In the genomic region with DNA sequence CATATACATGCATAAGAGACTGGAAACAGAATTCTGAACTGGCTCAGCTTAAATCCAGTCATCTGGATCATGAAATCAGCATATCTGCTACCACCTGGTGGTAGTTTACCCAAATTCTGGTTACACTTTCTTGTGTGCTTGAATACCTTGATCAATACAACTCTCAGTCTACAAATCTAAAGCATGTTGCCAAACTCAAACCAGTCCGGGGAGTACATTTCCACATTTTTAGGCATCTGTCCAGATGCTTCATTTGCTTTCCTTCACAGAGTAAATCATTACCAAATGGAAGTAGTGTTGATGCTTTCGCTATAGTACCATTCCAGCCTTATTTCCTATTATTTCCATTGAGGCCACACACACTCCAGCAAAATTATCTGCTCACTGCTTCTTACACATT, we compare ENCODE assay signal across 8 cellular contexts.
DNase-seq lines count a peak whose midpoint lies in the region; ATAC-seq and TF ChIP-seq lines count a peak whose summit lies in the region.

No MANE protein-coding gene starts in this region.

- no peak overlapping the region for H3K18ac ChIP-seq in neuronal stem cell (ENCODE audit: low read length)

- no peak overlapping the region for H2BK5ac ChIP-seq in neuronal stem cell (ENCODE audit: low read length)

- H3K36me3 Mint-ChIP-seq in neural progenitor cell: no peaks in the 10 kb centered on the region
- H3K36me3 Mint-ChIP-seq in CD8-positive, alpha-beta T cell: no peaks in the 10 kb centered on the region
- no peaks in the 10 kb centered on the region for H3K36me3 Mint-ChIP-seq in stimulated activated memory B cell treated with anti-CD40 and anti-IgM and Interleukin-4, amounts not matched to agents 10 μg/mL and 1 μg/mL and 100 μg/mL, for 72 hours

- WGBS in neuronal stem cell (ENCODE audit: extremely low coverage in 2 of 2, insufficient read length in 2 of 2, insufficient replicate concordance in 1 of 2), 2 donors: no CpG with 5 or more reads among the region's 2 CpGs

- H2BK15ac ChIP-seq in neuronal stem cell (ENCODE audit: low read length): no peak overlapping the region

- no peaks in the 10 kb centered on the region for H4K20me1 ChIP-seq in neural progenitor cell (ENCODE audit: low read depth)

- no peak overlapping the region for H3K27ac Mint-ChIP-seq in neural progenitor cell
- no peak overlapping the region for H3K27ac Mint-ChIP-seq in CD8-positive, alpha-beta T cell
- H3K27ac Mint-ChIP-seq in stimulated activated memory B cell treated with anti-CD40 and anti-IgM and Interleukin-4, amounts not matched to agents 10 μg/mL and 1 μg/mL and 100 μg/mL, for 72 hours: no peak overlapping the region

- H3K79me1 ChIP-seq in neuronal stem cell (ENCODE audit: low read depth, low read length): no peaks in the 10 kb centered on the region

- H3K27ac ChIP-seq in neural progenitor cell: no peak overlapping the region
- H3K27ac ChIP-seq in CD8-positive, alpha-beta T cell (ENCODE audit: low read depth, low read length): no peak overlapping the region
- H3K27ac ChIP-seq in neuronal stem cell (replicated peaks; ENCODE audit: low read length): no peak overlapping the region

- H3K36me3 ChIP-seq in neural progenitor cell (no peaks in the 10 kb centered on the region), neuronal stem cell (replicated peaks in 1 of 2; ENCODE audit: control insufficient read depth in 2 of 2, insufficient read depth in 2 of 2, low read length in 2 of 2) (no peaks in the 10 kb centered on the region)
- no peaks in the 10 kb centered on the region for H3K36me3 ChIP-seq in CD8-positive, alpha-beta T cell (ENCODE audit: insufficient read depth, low read length)

- H2BK12ac ChIP-seq in neuronal stem cell (ENCODE audit: low read length): no peak overlapping the region

- no peaks in the 10 kb centered on the region for H3K27me3 Mint-ChIP-seq in neural progenitor cell (ENCODE audit: insufficient read depth, low read depth)
- peaks cover 2% of the 10 kb centered on the region for H3K27me3 Mint-ChIP-seq in CD8-positive, alpha-beta T cell (ENCODE audit: low read depth)
- H3K27me3 Mint-ChIP-seq in stimulated activated memory B cell treated with anti-CD40 and anti-IgM and Interleukin-4, amounts not matched to agents 10 μg/mL and 1 μg/mL and 100 μg/mL, for 72 hours: no peaks in the 10 kb centered on the region

- no peak overlapping the region for H3K23ac ChIP-seq in neuronal stem cell (ENCODE audit: low read depth, low read length, poor library complexity)

- H3K4me3 ChIP-seq in cardiac fibroblast (replicated peaks in 1 of 2; ENCODE audit: low read depth in 2 of 2, low read length in 2 of 2): no peak overlapping the region
- H3K4me3 ChIP-seq in neural progenitor cell: no peak overlapping the region
- no peak overlapping the region for H3K4me3 ChIP-seq in CD8-positive, alpha-beta T cell (ENCODE audit: low read depth, low read length)
- no peak overlapping the region for H3K4me3 ChIP-seq in neuronal stem cell (ENCODE audit: low read length in 2 of 2)

- DNase-seq in HuH-7.5 (ENCODE audit: low spot score) (peak; percentile 22), cardiac fibroblast (ENCODE audit: low read depth in 2 of 2) (peak; percentile 42 to 49), neural progenitor cell (ENCODE audit: low spot score) (peak; percentile 40), globus pallidus (ENCODE audit: low spot score) (no peak), neuronal stem cell (ENCODE audit: low spot score) (no peak)
- no peak for DNase-seq in CD8-positive, alpha-beta T cell

- H2AFZ ChIP-seq in neural progenitor cell (replicated peaks): no peak overlapping the region
- no peak overlapping the region for H2AFZ ChIP-seq in neuronal stem cell (ENCODE audit: low read length)

- no peak overlapping the region for H3K4me2 ChIP-seq in neural progenitor cell
- H3K4me2 ChIP-seq in neuronal stem cell (ENCODE audit: insufficient read depth, low read length, poor library complexity, severe bottlenecking): no peak overlapping the region

- H3K79me2 ChIP-seq in neural progenitor cell (ENCODE audit: low read depth): no peaks in the 10 kb centered on the region

- H4K8ac ChIP-seq in neuronal stem cell (ENCODE audit: low read depth, low read length): no peak overlapping the region

- TF ChIP-seq CTCF in cardiac fibroblast (IDR thresholded peaks at IDR 0.05; ENCODE audit: low read depth, low read length) (peak; percentile 17), neural progenitor cell (IDR thresholded peaks at IDR 0.05) (peak; percentile 47)
- no peak for TF ChIP-seq CTCF in CD8-positive, alpha-beta T cell (IDR thresholded peaks at IDR 0.05)

- H3K14ac ChIP-seq in neuronal stem cell (ENCODE audit: low read length): no peak overlapping the region

- H3K9me3 ChIP-seq in neural progenitor cell (ENCODE audit: low read depth): no peaks in the 10 kb centered on the region
- no peaks in the 10 kb centered on the region for H3K9me3 ChIP-seq in CD8-positive, alpha-beta T cell (ENCODE audit: low read length)
- no peaks in the 10 kb centered on the region for H3K9me3 ChIP-seq in neuronal stem cell (replicated peaks in 1 of 2; ENCODE audit: control insufficient read depth in 2 of 2, insufficient read depth in 1 of 2, low read depth in 1 of 2, low read length in 2 of 2)

- H2AK5ac ChIP-seq in neuronal stem cell (ENCODE audit: low read depth, low read length): no peak overlapping the region

- H3K9ac ChIP-seq in neural progenitor cell (no peak overlapping the region), neuronal stem cell (ENCODE audit: low read depth, low read length, poor library complexity) (no peak overlapping the region)

- intact Hi-C loops in CD8-positive, alpha-beta T cell (cut with DNase I, micrococcal nuclease): no loop called here

- peaks cover 5% of the 10 kb centered on the region for H3K9me3 Mint-ChIP-seq in neural progenitor cell
- no peaks in the 10 kb centered on the region for H3K9me3 Mint-ChIP-seq in CD8-positive, alpha-beta T cell
- H3K9me3 Mint-ChIP-seq in stimulated activated memory B cell treated with anti-CD40 and anti-IgM and Interleukin-4, amounts not matched to agents 10 μg/mL and 1 μg/mL and 100 μg/mL, for 72 hours: no peaks in the 10 kb centered on the region

- POLR2A ChIA-PET in CD8-positive, alpha-beta T cell (lab: Charles Lee): no interaction called here

- no peaks in the 10 kb centered on the region for H3K4me1 Mint-ChIP-seq in neural progenitor cell
- no peaks in the 10 kb centered on the region for H3K4me1 Mint-ChIP-seq in CD8-positive, alpha-beta T cell (ENCODE audit: low read depth)
- peaks cover 16% of the 10 kb centered on the region for H3K4me1 Mint-ChIP-seq in stimulated activated memory B cell treated with anti-CD40 and anti-IgM and Interleukin-4, amounts not matched to agents 10 μg/mL and 1 μg/mL and 100 μg/mL, for 72 hours

- CTCF ChIA-PET in CD8-positive, alpha-beta T cell (lab: Charles Lee): no interaction called here

- H3K4me1 ChIP-seq in neural progenitor cell (no peaks in the 10 kb centered on the region), neuronal stem cell (ENCODE audit: control insufficient read depth in 2 of 2, insufficient read depth in 1 of 2, low read depth in 1 of 2, low read length in 2 of 2) (no peaks in the 10 kb centered on the region)
- H3K4me1 ChIP-seq in CD8-positive, alpha-beta T cell (ENCODE audit: insufficient read depth, low read length): no peaks in the 10 kb centered on the region

- peak; percentile 51 for ATAC-seq in GM18498 (IDR thresholded peaks at IDR 0.05; ENCODE audit: unreplicated experiment)
- no peak for ATAC-seq in CD8-positive, alpha-beta T cell
- ATAC-seq in stimulated activated memory B cell treated with anti-CD40 and anti-IgM and Interleukin-4, amounts not matched to agents 10 μg/mL and 1 μg/mL and 100 μg/mL, for 72 hours: no peak

- no peaks in the 10 kb centered on the region for H3F3A ChIP-seq in neural progenitor cell (ENCODE audit: low read depth)

- no peak overlapping the region for H3K4ac ChIP-seq in neuronal stem cell (ENCODE audit: low read length)

- H3K27me3 ChIP-seq in neural progenitor cell (no peaks in the 10 kb centered on the region), neuronal stem cell (ENCODE audit: control insufficient read depth in 3 of 3, insufficient read depth in 3 of 3, low read depth in 1 of 3, low read length in 3 of 3) (no peaks in the 10 kb centered on the region)
- no peaks in the 10 kb centered on the region for H3K27me3 ChIP-seq in CD8-positive, alpha-beta T cell (ENCODE audit: insufficient read depth, low read length)

- no peak overlapping the region for H4K91ac ChIP-seq in neuronal stem cell (ENCODE audit: low read depth, low read length, poor library complexity)

- no peak overlapping the region for H2BK120ac ChIP-seq in neuronal stem cell (ENCODE audit: low read depth, low read length)

- no peak overlapping the region for H3K4me3 Mint-ChIP-seq in neural progenitor cell
- no peak overlapping the region for H3K4me3 Mint-ChIP-seq in CD8-positive, alpha-beta T cell
- no peak overlapping the region for H3K4me3 Mint-ChIP-seq in stimulated activated memory B cell treated with anti-CD40 and anti-IgM and Interleukin-4, amounts not matched to agents 10 μg/mL and 1 μg/mL and 100 μg/mL, for 72 hours

Comparison
In these comparisons a context has a peak if more than half of its experiments do, and no peak if none do; other contexts are left out.
1. DNase-seq: peak in HuH-7.5 (single experiment), cardiac fibroblast (2 of 2) and neural progenitor cell (single experiment); none in globus pallidus (single experiment), CD8-positive, alpha-beta T cell (0 of 7) and neuronal stem cell (single experiment).